ENCODE assay signal across 8 cellular contexts in genomic region chr6:25889877-25890853, GRCh38. TPM values are rescaled to one million over a fixed set of nuclear protein-coding genes. Genes with fewer than 3 reads are reported as not detected.
DNase-seq lines count a peak whose midpoint lies in the region; TF ChIP-seq lines count a peak whose summit lies in the region.

No MANE protein-coding gene starts in this region.

- intact Hi-C loops in CD14-positive monocyte (cut with micrococcal nuclease) = no loop called here

- no peaks in the 10 kb centered on the region for H3K36me3 Mint-ChIP-seq in neural crest cell (ENCODE audit: low read depth)
- no peaks in the 10 kb centered on the region for H3K36me3 Mint-ChIP-seq in CD14-positive monocyte

- H3K4me1 Mint-ChIP-seq in neural crest cell = no peaks in the 10 kb centered on the region
- peaks cover 7% of the 10 kb centered on the region for H3K4me1 Mint-ChIP-seq in CD14-positive monocyte

- no peaks in the 10 kb centered on the region for H3K9me3 Mint-ChIP-seq in neural crest cell
- no peaks in the 10 kb centered on the region for H3K9me3 Mint-ChIP-seq in CD14-positive monocyte

- H3K4me3 Mint-ChIP-seq in neural crest cell = no peak overlapping the region
- H3K4me3 Mint-ChIP-seq in CD14-positive monocyte = no peak overlapping the region

- DNase-seq in Daoy (ENCODE audit: low read depth) (peak; percentile 47), LNCaP clone FGC (ENCODE audit: low read depth) (peak; percentile 30), RKO (ENCODE audit: low spot score) (peak; percentile 39), fibroblast of gingiva (ENCODE audit: low read depth) (peak; percentile 52), neural crest cell (ENCODE audit: low read depth, low spot score) (peak; percentile 28), CD14-positive monocyte (ENCODE audit: low spot score) (no peak), cortex of kidney (lab: John Stamatoyannopoulos, UW) (no peak)
- DNase-seq in activated effector memory CD4-positive, alpha-beta T cell treated with anti-CD3 and anti-CD28 coated beads, Interleukin-2, amount 50 U/mL, for 16 hours = no peak

- TF ChIP-seq CTCF in LNCaP clone FGC (IDR thresholded peaks at IDR 0.05; ENCODE audit: control insufficient read depth, extremely low read depth, insufficient read depth) = peak; percentile 60
- peak; percentile 71 for TF ChIP-seq CTCF in neural crest cell (conservative IDR thresholded peaks at IDR 0.05)
- TF ChIP-seq CTCF in CD14-positive monocyte (IDR thresholded peaks at IDR 0.05) = no peak

- H3K27me3 Mint-ChIP-seq in neural crest cell (ENCODE audit: low read depth) (no peaks in the 10 kb centered on the region), CD14-positive monocyte (ENCODE audit: low read depth in 3 of 3) (peaks cover 0 to 1% (median 0%) of the 10 kb centered on the region in 3 donors)

- no peak overlapping the region for H3K27ac Mint-ChIP-seq in neural crest cell (ENCODE audit: unreplicated experiment)
- H3K27ac Mint-ChIP-seq in CD14-positive monocyte = no peak overlapping the region

- H3K4me3 ChIP-seq in LNCaP clone FGC (ENCODE audit: low read depth, low read length) = no peak overlapping the region

RNA-seq across cellular contexts. Expression of gene SLC17A3, which starts 16.1 kb away (rescaled TPM):
- not detected in 2 replicates for total RNA-seq in Daoy (2014; rRNA removed; shearing (Covaris generic))
- not detected in 2 replicates for total RNA-seq in neural crest cell
- not detected for polyA plus RNA-seq in CD14-positive monocyte

RNA-seq across cellular contexts. Expression of gene SLC17A2, which starts 40.3 kb away (rescaled TPM):
- not detected in 2 replicates for total RNA-seq in Daoy (2014; rRNA removed; shearing (Covaris generic))
- not detected in 2 replicates for total RNA-seq in neural crest cell
- polyA plus RNA-seq in CD14-positive monocyte = not detected

RNA-seq across cellular contexts. Expression of gene SLC17A1, which starts 58.3 kb away (rescaled TPM):
- not detected in 2 replicates for total RNA-seq in Daoy (2014; rRNA removed; shearing (Covaris generic))
- total RNA-seq in neural crest cell = not detected in 2 replicates
- not detected for polyA plus RNA-seq in CD14-positive monocyte

Comparison
In these comparisons a context has a peak if more than half of its experiments do, and no peak if none do; other contexts are left out.
1. DNase-seq: peak in Daoy (single experiment), LNCaP clone FGC (single experiment), RKO (single experiment), fibroblast of gingiva (single experiment) and neural crest cell (single experiment); none in CD14-positive monocyte (single experiment), cortex of kidney (single experiment) and activated effector memory CD4-positive, alpha-beta T cell treated with anti-CD3 and anti-CD28 coated beads, Interleukin-2, amount 50 U/mL, for 16 hours (single experiment).